In the genomic region with DNA sequence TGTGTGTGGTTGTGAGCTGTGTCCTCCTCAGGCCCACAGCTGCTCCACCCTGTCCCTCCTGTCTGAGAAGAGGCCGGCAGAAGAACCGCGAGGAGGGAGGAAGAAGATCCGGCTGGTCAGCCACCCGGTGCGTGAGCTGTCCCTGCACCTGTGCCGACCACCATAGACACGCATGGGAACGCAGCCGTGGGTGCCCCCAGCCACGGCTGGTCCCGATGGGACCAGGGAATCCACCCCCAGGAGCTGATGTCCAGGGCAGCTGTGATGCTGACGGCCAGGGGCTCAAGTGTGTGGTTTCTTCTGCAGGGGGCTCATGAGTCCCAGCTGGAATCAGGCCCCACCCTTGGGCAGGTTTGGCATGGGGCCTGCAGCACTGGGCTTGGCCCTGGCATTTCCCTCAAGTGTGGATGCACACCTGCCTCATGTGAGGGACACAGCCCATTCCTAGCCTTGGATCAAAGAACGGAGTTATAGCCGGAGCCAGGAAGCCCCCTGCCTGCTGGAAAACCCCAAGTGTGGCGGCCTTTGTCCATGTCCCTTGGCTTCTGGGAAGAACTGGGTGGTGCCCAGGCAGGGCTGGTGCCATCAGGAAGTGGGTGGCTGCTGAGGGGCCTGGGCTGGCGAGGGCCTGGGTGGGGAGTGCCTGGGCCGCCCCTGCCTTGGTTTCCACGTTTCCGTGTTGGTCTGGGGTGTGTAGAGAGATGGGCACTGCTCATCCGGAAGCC, we compare ENCODE assay signal across 10 cellular contexts. TPM values are rescaled to one million over a fixed set of nuclear protein-coding genes. Genes with fewer than 3 reads are reported as not detected.
DNase-seq lines count a peak whose midpoint lies in the region; ATAC-seq and TF ChIP-seq lines count a peak whose summit lies in the region.
"Had no signal": no experiment of that assay in that cellular context is flagged by ENCODE, and none has a peak within 500 bp of the region (broad histone marks: within the 10 kb centered on the region; RNA-seq: fewer than 3 reads in every experiment).

No MANE protein-coding gene starts in this region.

- ATAC-seq in gastroesophageal sphincter: no peak
- no peak for ATAC-seq in stimulated activated naive B cell treated with anti-CD40 and anti-IgM and Interleukin-4, amounts not matched to agents 10 μg/mL and 1 μg/mL and 100 μg/mL, for 72 hours (replicated peaks)
- ATAC-seq: activated CD8-positive, alpha-beta memory T cell treated with anti-CD3 and anti-CD28 coated beads, Interleukin-2, amount 10 ng/mL, durations not matched to agents 7 days and 5 days had no signal

- H3K36me3 ChIP-seq in gastroesophageal sphincter (peaks cover 0 to 30% of the 10 kb centered on the region in 2 donors), ascending aorta (peaks cover 9 to 29% of the 10 kb centered on the region in 2 donors)

- DNase-seq in activated gamma-delta T cell treated with Interleukin-2 at 50 U/mL for 16 hours (peak; percentile 3), activated gamma-delta T cell (lab: John Stamatoyannopoulos, UW) (no peak), ascending aorta (ENCODE audit: low spot score in 2 of 2) (no peak)
- no peak for DNase-seq in stimulated activated naive B cell treated with anti-CD40 and anti-IgM and Interleukin-4, amounts not matched to agents 10 μg/mL and 1 μg/mL and 100 μg/mL, for 72 hours
- DNase-seq in stimulated activated CD4-positive, alpha-beta T cell treated with anti-CD3 and anti-CD28 coated beads, Interleukin-4, amount 100 ng/mL, for 1 hour: no peak
- DNase-seq: activated CD8-positive, alpha-beta memory T cell treated with anti-CD3 and anti-CD28 coated beads, Interleukin-2, amount 10 ng/mL, durations not matched to agents 7 days and 5 days; endodermal cell; mesendoderm had no signal

- peaks cover 11 to 28% of the 10 kb centered on the region in 2 donors for H3K36me3 Mint-ChIP-seq in stimulated activated naive B cell treated with anti-CD40 and anti-IgM and Interleukin-4, amounts not matched to agents 10 μg/mL and 1 μg/mL and 100 μg/mL, for 72 hours

- no peaks in the 10 kb centered on the region for H3K27me3 Mint-ChIP-seq in stimulated activated naive B cell treated with anti-CD40 and anti-IgM and Interleukin-4, amounts not matched to agents 10 μg/mL and 1 μg/mL and 100 μg/mL, for 72 hours
- H3K27me3 Mint-ChIP-seq: activated CD8-positive, alpha-beta memory T cell treated with anti-CD3 and anti-CD28 coated beads, Interleukin-2, amount 10 ng/mL, durations not matched to agents 7 days and 5 days had no signal

- H3K27me3 ChIP-seq in gastroesophageal sphincter (no peaks in the 10 kb centered on the region), ascending aorta (no peaks in the 10 kb centered on the region)

- TF ChIP-seq CTCF in gastroesophageal sphincter (IDR thresholded peaks at IDR 0.05) (no peak), ascending aorta (IDR thresholded peaks at IDR 0.05) (no peak)

- WGBS in gastroesophageal sphincter (ENCODE audit: low coverage in 1 of 2), 2 donors: 80 to 83% methylated on average over 1 of the region's 21 CpGs

- intact Hi-C loops in ascending aorta (cut with DNase I): no loop called here

- no peak for TF ChIP-seq POLR2A in gastroesophageal sphincter (IDR thresholded peaks at IDR 0.05)

- H3K4me3 Mint-ChIP-seq in stimulated activated naive B cell treated with anti-CD40 and anti-IgM and Interleukin-4, amounts not matched to agents 10 μg/mL and 1 μg/mL and 100 μg/mL, for 72 hours: no peak overlapping the region
- H3K4me3 Mint-ChIP-seq: activated CD8-positive, alpha-beta memory T cell treated with anti-CD3 and anti-CD28 coated beads, Interleukin-2, amount 10 ng/mL, durations not matched to agents 7 days and 5 days; endodermal cell had no signal

- H3K4me1 Mint-ChIP-seq in stimulated activated naive B cell treated with anti-CD40 and anti-IgM and Interleukin-4, amounts not matched to agents 10 μg/mL and 1 μg/mL and 100 μg/mL, for 72 hours: peaks cover 13 to 29% of the 10 kb centered on the region in 2 donors
- H3K4me1 Mint-ChIP-seq: endodermal cell had no signal

- H3K9me3 ChIP-seq in gastroesophageal sphincter (no peaks in the 10 kb centered on the region), ascending aorta (no peaks in the 10 kb centered on the region)
- H3K9me3 ChIP-seq: thoracic aorta had no signal

- peak overlapping the region; percentile 87 for H3K27ac Mint-ChIP-seq in stimulated activated naive B cell treated with anti-CD40 and anti-IgM and Interleukin-4, amounts not matched to agents 10 μg/mL and 1 μg/mL and 100 μg/mL, for 72 hours
- H3K27ac Mint-ChIP-seq: activated CD8-positive, alpha-beta memory T cell treated with anti-CD3 and anti-CD28 coated beads, Interleukin-2, amount 10 ng/mL, durations not matched to agents 7 days and 5 days had no signal

- H3K27ac ChIP-seq in gastroesophageal sphincter: peak overlapping the region in 3 of 4 donors; percentile 27 to 70 (median 38)
- peak overlapping the region in 1 of 2 donors; percentile 26 for H3K27ac ChIP-seq in ascending aorta
- H3K27ac ChIP-seq: thoracic aorta had no signal

- H3K4me1 ChIP-seq in gastroesophageal sphincter: peaks cover 0 to 40% (median 26%) of the 10 kb centered on the region in 3 donors
- H3K4me1 ChIP-seq in ascending aorta: peaks cover 1 to 4% of the 10 kb centered on the region in 2 donors

- no peaks in the 10 kb centered on the region for H3K9me3 Mint-ChIP-seq in stimulated activated naive B cell treated with anti-CD40 and anti-IgM and Interleukin-4, amounts not matched to agents 10 μg/mL and 1 μg/mL and 100 μg/mL, for 72 hours

- TF ChIP-seq EP300 in gastroesophageal sphincter (IDR thresholded peaks at IDR 0.05): no peak

- H3K4me3 ChIP-seq in gastroesophageal sphincter: no peak overlapping the region
- H3K4me3 ChIP-seq in ascending aorta: no peak overlapping the region
- H3K4me3 ChIP-seq: thoracic aorta had no signal

RNA-seq across cellular contexts. Expression of a gene that starts 4.6 kb away (rescaled TPM):
- total RNA-seq in gastroesophageal sphincter (10 to 100 TPM in 3 of 4 donors, 1 to 10 TPM in 1; 8.9 to 27.8 (median 15.4) TPM), ascending aorta (119 TPM)
- total RNA-seq: activated CD8-positive, alpha-beta memory T cell treated with anti-CD3 and anti-CD28 coated beads, Interleukin-2, amount 10 ng/mL, durations not matched to agents 7 days and 5 days; endodermal cell had no signal

RNA-seq across cellular contexts. Expression of a gene that starts 15.9 kb away (rescaled TPM):
- total RNA-seq in gastroesophageal sphincter (10 to 100 TPM; 38.9 to 56.4 (median 49.0) TPM), ascending aorta (50.8 TPM)

RNA-seq across cellular contexts. Expression of a gene that starts 16.0 kb away (rescaled TPM):
- total RNA-seq in gastroesophageal sphincter (10 to 100 TPM; 21.7 to 51.7 (median 32.9) TPM), ascending aorta (42.4 TPM)

RNA-seq across cellular contexts. Expression of a gene that starts 33.8 kb away (rescaled TPM):
- total RNA-seq in gastroesophageal sphincter (10 to 100 TPM in 3 of 4 donors, 1 to 10 TPM in 1; 7.1 to 43.7 (median 18.7) TPM), ascending aorta (80.6 TPM)

RNA-seq across cellular contexts. Expression of a gene that starts 38.6 kb away (rescaled TPM):
- 10 to 100 TPM; 13.7 to 31.6 (median 17.0) TPM for total RNA-seq in gastroesophageal sphincter
- 37.0 TPM for total RNA-seq in ascending aorta
